ENCODE assay signal across 10 cellular contexts in genomic region chr2:84923009-84923408, GRCh38.
"Had no signal": no experiment of that assay in that cellular context is flagged by ENCODE, and none has a peak within 500 bp of the region (broad histone marks: within the 10 kb centered on the region; RNA-seq: fewer than 3 reads in every experiment).

No MANE protein-coding gene starts in this region.

- H3K36me3 Mint-ChIP-seq: neural progenitor cell had no signal

- H3K4me3 Mint-ChIP-seq: neural progenitor cell; stimulated activated effector memory CD8-positive, alpha-beta T cell treated with anti-CD3 and anti-CD28 coated beads, Interleukin-12 subunit alpha, Interleukin-12 subunit beta, amount 100 ng/mL, for 72 hours had no signal

- H2AFZ ChIP-seq: neural progenitor cell had no signal

- H3K27ac ChIP-seq: neural progenitor cell, ovary, SJSA1, tibial nerve, vagina had no signal

- H3K27me3 ChIP-seq: gastrocnemius medialis, ovary, SJSA1, tibial nerve, vagina had no signal

- H3K9me3 ChIP-seq: gastrocnemius medialis, ovary, SJSA1, tibial nerve, vagina had no signal

- H3K27ac Mint-ChIP-seq: neural progenitor cell; stimulated activated effector memory CD8-positive, alpha-beta T cell treated with anti-CD3 and anti-CD28 coated beads, Interleukin-12 subunit alpha, Interleukin-12 subunit beta, amount 100 ng/mL, for 72 hours had no signal

- H3K9ac ChIP-seq: neural progenitor cell had no signal

- DNase-seq: activated CD4-positive, alpha-beta T cell treated with anti-CD3 and anti-CD28 coated beads, Interleukin-2, amount 50 U/mL, for 48 hours; activated CD4-positive, CD25-positive, alpha-beta regulatory T cell; gastrocnemius medialis; left ventricle myocardium superior; ovary had no signal

- H3K9me3 Mint-ChIP-seq: neural progenitor cell; stimulated activated effector memory CD8-positive, alpha-beta T cell treated with anti-CD3 and anti-CD28 coated beads, Interleukin-12 subunit alpha, Interleukin-12 subunit beta, amount 100 ng/mL, for 72 hours had no signal

- H3K36me3 ChIP-seq: gastrocnemius medialis, neural progenitor cell, ovary, SJSA1, tibial nerve, vagina had no signal

- H3K4me3 ChIP-seq: gastrocnemius medialis, neural progenitor cell, ovary, SJSA1, tibial nerve, vagina had no signal

- ATAC-seq: gastrocnemius medialis; left ventricle myocardium superior; stimulated activated effector memory CD8-positive, alpha-beta T cell treated with anti-CD3 and anti-CD28 coated beads, Interleukin-12 subunit alpha, Interleukin-12 subunit beta, amount 100 ng/mL, for 72 hours had no signal

- H3K4me1 ChIP-seq: neural progenitor cell had no signal

- H3K4me2 ChIP-seq: neural progenitor cell had no signal
